In genomic region chr18:48330016-48330991, GRCh38 we compare ENCODE assay signal across 10 cellular contexts.
DNase-seq lines count a peak whose midpoint lies in the region; ATAC-seq and TF ChIP-seq lines count a peak whose summit lies in the region.
"Had no signal": no experiment of that assay in that cellular context is flagged by ENCODE, and none has a peak within 500 bp of the region (broad histone marks: within the 10 kb centered on the region; RNA-seq: fewer than 3 reads in every experiment).

No MANE protein-coding gene starts in this region.

- peaks cover 0 to 10% of the 10 kb centered on the region in 2 experiments for H3K27me3 ChIP-seq in mesenchymal stem cell (ENCODE audit: control insufficient read depth in 1 of 2, insufficient read depth in 1 of 2, low read length in 2 of 2)
- H3K27me3 ChIP-seq in MM.1S (replicated peaks; ENCODE audit: insufficient read depth, low read length), result no peaks in the 10 kb centered on the region

- no peak overlapping the region for H2AK5ac ChIP-seq in mesenchymal stem cell (ENCODE audit: low read length, severe bottlenecking)

- peak overlapping the region in 1 of 2 experiments; percentile 31 for H3K18ac ChIP-seq in mesenchymal stem cell (ENCODE audit: low read depth in 1 of 2, low read length in 2 of 2)

- H4K20me1 ChIP-seq in MM.1S (ENCODE audit: insufficient read depth, low read length), result no peaks in the 10 kb centered on the region

- H3K4me2 ChIP-seq in mesenchymal stem cell (ENCODE audit: low read length, poor library complexity, severe bottlenecking), result no peak overlapping the region
- no peak overlapping the region for H3K4me2 ChIP-seq in MM.1S (ENCODE audit: low read depth, low read length)

- H3K79me2 ChIP-seq in MM.1S (ENCODE audit: low read length), result no peaks in the 10 kb centered on the region

- H3K4me3 ChIP-seq in mesenchymal stem cell (ENCODE audit: insufficient read depth in 1 of 2, low read depth in 1 of 2, low read length in 2 of 2) (no peak overlapping the region), MM.1S (ENCODE audit: low read length) (no peak overlapping the region)
- H3K4me3 ChIP-seq: lower lobe of right lung had no signal

- in situ Hi-C loops in G401 (cut with HindIII; ENCODE audit: low sequenced_read_pairs), result no loop called here

- H2BK12ac ChIP-seq in mesenchymal stem cell (ENCODE audit: low read length in 2 of 2), result no peak overlapping the region

- H3K27ac ChIP-seq in mesenchymal stem cell (ENCODE audit: low read length, poor library complexity, severe bottlenecking) (peak overlapping the region; percentile 9), MM.1S (ENCODE audit: low read length) (no peak overlapping the region)
- H3K27ac ChIP-seq: lower lobe of right lung had no signal

- no peak overlapping the region for H2BK5ac ChIP-seq in mesenchymal stem cell (ENCODE audit: low read depth, low read length, poor library complexity, severe bottlenecking)

- H3K9ac ChIP-seq in mesenchymal stem cell (ENCODE audit: low read length), result peak overlapping the region; percentile 39
- H3K9ac ChIP-seq in MM.1S (ENCODE audit: low read length), result no peak overlapping the region

- H3K9me2 ChIP-seq in MM.1S (replicated peaks; ENCODE audit: insufficient read depth, low read length), result no peaks in the 10 kb centered on the region

- no peak for TF ChIP-seq CTCF in AG09319 (IDR thresholded peaks at IDR 0.05; ENCODE audit: low read depth, low read length)
- no peak for TF ChIP-seq CTCF in MM.1S (IDR thresholded peaks at IDR 0.05; ENCODE audit: low read length)

- H4K91ac ChIP-seq in mesenchymal stem cell (ENCODE audit: low read length), result no peak overlapping the region

- H3K9me3 ChIP-seq in mesenchymal stem cell (ENCODE audit: control insufficient read depth, low read length) (no peaks in the 10 kb centered on the region), MM.1S (replicated peaks; ENCODE audit: insufficient read depth, low read length) (no peaks in the 10 kb centered on the region)
- H3K9me3 ChIP-seq: lower lobe of right lung had no signal

- H2BK15ac ChIP-seq in mesenchymal stem cell (ENCODE audit: low read depth, poor library complexity, severe bottlenecking), result no peak overlapping the region

- H3K4me1 ChIP-seq in mesenchymal stem cell (ENCODE audit: control insufficient read depth, insufficient read depth, low read depth, low read length) (peaks cover 23% of the 10 kb centered on the region), MM.1S (ENCODE audit: low read length) (no peaks in the 10 kb centered on the region)

- no peak for ATAC-seq in GM18909 (IDR thresholded peaks at IDR 0.05; ENCODE audit: poor library complexity, unreplicated experiment)

- no peak overlapping the region for H3K4ac ChIP-seq in mesenchymal stem cell (ENCODE audit: low read depth in 1 of 2, low read length in 2 of 2)

- no peak overlapping the region for H3K14ac ChIP-seq in mesenchymal stem cell (ENCODE audit: low read length in 2 of 2)

- no peaks in the 10 kb centered on the region for H3K79me1 ChIP-seq in mesenchymal stem cell (replicated peaks; ENCODE audit: low read length, poor library complexity, severe bottlenecking)

- WGBS in mesenchymal stem cell, result 79% methylated on average over 7 of the region's 8 CpGs

- H2AFZ ChIP-seq in mesenchymal stem cell (ENCODE audit: low read depth, low read length), result no peak overlapping the region
- H2AFZ ChIP-seq in MM.1S (ENCODE audit: low read length), result no peak overlapping the region

- no peak overlapping the region for H2BK120ac ChIP-seq in mesenchymal stem cell (ENCODE audit: low read depth, low read length)

- H3K36me3 ChIP-seq in mesenchymal stem cell (ENCODE audit: control insufficient read depth in 1 of 2, insufficient read depth in 2 of 2, low read depth in 1 of 2, low read length in 2 of 2), result no peaks in the 10 kb centered on the region
- no peaks in the 10 kb centered on the region for H3K36me3 ChIP-seq in MM.1S (replicated peaks; ENCODE audit: insufficient read depth, low read length)
- H3K36me3 ChIP-seq: lower lobe of right lung had no signal

- no peaks in the 10 kb centered on the region for H3F3A ChIP-seq in MM.1S (ENCODE audit: insufficient read depth, low read length)

- no peak overlapping the region for H3K23ac ChIP-seq in mesenchymal stem cell (ENCODE audit: low read length in 2 of 2)

- H4K8ac ChIP-seq in mesenchymal stem cell (ENCODE audit: low read length), result no peak overlapping the region

- DNase-seq in AG09319 (ENCODE audit: extremely low read depth, low read depth) (peak; percentile 24), M059J (ENCODE audit: low read depth) (peak; percentile 91), astrocyte of the hippocampus (ENCODE audit: low read depth, low spot score) (peak; percentile 85), mesenchymal stem cell (peak; percentile 77), MM.1S (no peak), T-helper 9 cell (no peak), G401 (ENCODE audit: low spot score) (no peak)
- DNase-seq: amniotic stem cell, lower lobe of right lung had no signal

Comparison
In these comparisons a context has a peak if more than half of its experiments do, and no peak if none do; other contexts are left out.
1. DNase-seq: peak in AG09319 (single experiment), M059J (single experiment), astrocyte of the hippocampus (single experiment) and mesenchymal stem cell (single experiment); none in MM.1S (single experiment), T-helper 9 cell (single experiment) and G401 (single experiment).